Comparison of ENCODE assay signal across 2 cellular contexts in genomic region chrX:119750131-119750530, GRCh38. TPM values are rescaled to one million over a fixed set of nuclear protein-coding genes. Genes with fewer than 3 reads are reported as not detected.
"Had no signal": no experiment of that assay in that cellular context is flagged by ENCODE, and none has a peak within 500 bp of the region (broad histone marks: within the 10 kb centered on the region; RNA-seq: fewer than 3 reads in every experiment).

No MANE protein-coding gene starts in this region.

RNA-seq across cellular contexts. Expression of gene SOWAHD, which starts 8.3 kb away (rescaled TPM):
- total RNA-seq: K562, SK-MEL-5 had no signal
